In genomic region chr10:7795605-7796004, GRCh38 we compare ENCODE assay signal across 10 cellular contexts. TPM values are rescaled to one million over a fixed set of nuclear protein-coding genes. Genes with fewer than 3 reads are reported as not detected.
A peak's percentile ranks its signal among the peaks of the same experiment; 100 is the strongest.
DNase-seq lines count a peak whose midpoint lies in the region; ATAC-seq and TF ChIP-seq lines count a peak whose summit lies in the region.
"Had no signal": no experiment of that assay in that cellular context is flagged by ENCODE, and none has a peak within 500 bp of the region (broad histone marks: within the 10 kb centered on the region; RNA-seq: fewer than 3 reads in every experiment).

No MANE protein-coding gene starts in this region.

- H4K91ac ChIP-seq in IMR-90 (ENCODE audit: insufficient read depth, low read depth, low read length) (no peak overlapping the region), trophoblast cell (ENCODE audit: low read depth, low read length) (no peak overlapping the region)

- ATAC-seq in IMR-90 (ENCODE audit: low read depth) (no peak), left cardiac atrium (peak; percentile 93), HG03175 (IDR thresholded peaks at IDR 0.05; ENCODE audit: unreplicated experiment) (no peak), GM18868 (IDR thresholded peaks at IDR 0.05; ENCODE audit: unreplicated experiment) (no peak)
- ATAC-seq in activated naive CD8-positive, alpha-beta T cell treated with anti-CD3 and anti-CD28 coated beads, Interleukin-2, amount 50 U/mL, for 24 hours, result no peak
- ATAC-seq in stimulated activated naive CD8-positive, alpha-beta T cell treated with anti-CD3 and anti-CD28 coated beads, Interleukin-15, Interleukin-2, amounts not matched to agents 100 U/mL and 50 U/mL, for 24 hours, result no peak

- peaks cover 59% of the 10 kb centered on the region for H3K4me1 Mint-ChIP-seq in activated naive CD8-positive, alpha-beta T cell treated with anti-CD3 and anti-CD28 coated beads, Interleukin-2, amount 50 U/mL, for 24 hours

- no CpG with 5 or more reads among the region's 4 CpGs for WGBS in IMR-90 (ENCODE audit: extremely low coverage in 2 of 2, insufficient read length in 1 of 2), 2 experiments
- WGBS in trophoblast cell (ENCODE audit: extremely low coverage, insufficient coverage, insufficient read length), result no CpG with 5 or more reads among the region's 4 CpGs

- H3K18ac ChIP-seq in IMR-90 (ENCODE audit: low read depth, low read length), result no peak overlapping the region
- no peak overlapping the region for H3K18ac ChIP-seq in trophoblast cell (ENCODE audit: low read length)

- POLR2A ChIA-PET in IMR-90 (lab: Charles Lee; ENCODE audit: unreplicated experiment), result interaction anchor here (0.5 kb wide), 1 partner anchor 271 kb away, joined by 3 read pairs; no protein-coding TSS in a partner anchor

- no peak for TF ChIP-seq RAD21 in IMR-90 (IDR thresholded peaks at IDR 0.05; ENCODE audit: low read length)

- peak overlapping the region; percentile 17 for H3K27ac Mint-ChIP-seq in activated naive CD8-positive, alpha-beta T cell treated with anti-CD3 and anti-CD28 coated beads, Interleukin-2, amount 50 U/mL, for 24 hours
- H3K27ac Mint-ChIP-seq: stimulated activated naive CD8-positive, alpha-beta T cell treated with anti-CD3 and anti-CD28 coated beads, Interleukin-15, Interleukin-2, amounts not matched to agents 100 ng/mL and 50 ng/mL, for 24 hours had no signal

- no peak overlapping the region for H3K4me2 ChIP-seq in IMR-90 (ENCODE audit: low read depth, low read length)
- H3K4me2 ChIP-seq in trophoblast cell (ENCODE audit: low read length), result no peak overlapping the region
- H3K4me2 ChIP-seq: KMS-11 had no signal

- H3K36me3 ChIP-seq in IMR-90 (ENCODE audit: control insufficient read depth, insufficient read depth, low read length) (peaks cover 8% of the 10 kb centered on the region), trophoblast cell (ENCODE audit: control insufficient read depth in 1 of 2, insufficient read depth in 2 of 2, low read length in 2 of 2) (peaks cover 14 to 20% of the 10 kb centered on the region in 2 experiments)

- no peak overlapping the region for H4K12ac ChIP-seq in trophoblast cell (ENCODE audit: low read depth, low read length)

- H3K56ac ChIP-seq in IMR-90 (ENCODE audit: extremely low read depth, insufficient read depth, low read length), result no peak overlapping the region

- H3K4me3 Mint-ChIP-seq in activated naive CD8-positive, alpha-beta T cell treated with anti-CD3 and anti-CD28 coated beads, Interleukin-2, amount 50 U/mL, for 24 hours, result no peak overlapping the region
- H3K4me3 Mint-ChIP-seq: stimulated activated naive CD8-positive, alpha-beta T cell treated with anti-CD3 and anti-CD28 coated beads, Interleukin-15, Interleukin-2, amounts not matched to agents 100 ng/mL and 50 ng/mL, for 24 hours had no signal

- no peak overlapping the region for H2BK20ac ChIP-seq in IMR-90 (ENCODE audit: low read depth, low read length)

- no peak overlapping the region for H4K5ac ChIP-seq in IMR-90 (ENCODE audit: low read depth, low read length)

- H3K14ac ChIP-seq in IMR-90 (replicated peaks; ENCODE audit: low read depth, low read length) (no peak overlapping the region; the same call in 1 of the 2 replicates), trophoblast cell (ENCODE audit: low read length) (no peak overlapping the region)

- dilution Hi-C loops in IMR-90 (cut with HindIII; ENCODE audit: low sequenced_read_pairs, unreplicated experiment), result no loop called here

- H3K36me3 Mint-ChIP-seq in activated naive CD8-positive, alpha-beta T cell treated with anti-CD3 and anti-CD28 coated beads, Interleukin-2, amount 50 U/mL, for 24 hours (ENCODE audit: low read depth), result peaks cover 59% of the 10 kb centered on the region

- H2BK120ac ChIP-seq in IMR-90 (ENCODE audit: low read depth, low read length), result no peak overlapping the region
- no peak overlapping the region for H2BK120ac ChIP-seq in trophoblast cell (ENCODE audit: insufficient read depth, low read length, poor library complexity)

- H2BK15ac ChIP-seq in IMR-90 (ENCODE audit: low read depth, low read length), result no peak overlapping the region

- H3K4me3 ChIP-seq in IMR-90 (ENCODE audit: insufficient read depth, low read depth, low read length) (no peak overlapping the region), trophoblast cell (ENCODE audit: low read depth, low read length) (no peak overlapping the region)

- intact Hi-C loops in IMR-90 (cut with micrococcal nuclease) (no loop called here), left cardiac atrium (cut with DNase I) (no loop called here)

- H3K23ac ChIP-seq in IMR-90 (ENCODE audit: low read depth, low read length), result no peak overlapping the region
- H3K23ac ChIP-seq in trophoblast cell (ENCODE audit: low read length), result no peak overlapping the region

- H3K9me1 ChIP-seq in IMR-90 (ENCODE audit: insufficient read depth, low read length), result 0 out of 2 replicates have a peak, but pooled peaks cover 5% of the 10 kb centered on the region

- H3K79me1 ChIP-seq in IMR-90 (ENCODE audit: low read depth in 1 of 2, low read length in 2 of 2) (peaks cover 7 to 46% of the 10 kb centered on the region in 2 experiments; a peak in 3 of 4 replicates), trophoblast cell (ENCODE audit: low read length) (no peaks in the 10 kb centered on the region)

- CTCF ChIA-PET in IMR-90 (lab: Yijun Ruan, JAX), result no interaction called here

- in situ Hi-C loops in IMR-90 (cut with MboI; ENCODE audit: low sequenced_read_pairs), result loop anchor here (25.0 kb wide), 1 partner anchor 1058 kb away; no protein-coding TSS in a partner anchor

- no peaks in the 10 kb centered on the region for H3K9me3 Mint-ChIP-seq in activated naive CD8-positive, alpha-beta T cell treated with anti-CD3 and anti-CD28 coated beads, Interleukin-2, amount 50 U/mL, for 24 hours
- H3K9me3 Mint-ChIP-seq: stimulated activated naive CD8-positive, alpha-beta T cell treated with anti-CD3 and anti-CD28 coated beads, Interleukin-15, Interleukin-2, amounts not matched to agents 100 ng/mL and 50 ng/mL, for 24 hours had no signal

- H3K27me3 ChIP-seq in IMR-90 (ENCODE audit: control insufficient read depth, insufficient read depth, low read length) (no peaks in the 10 kb centered on the region), trophoblast cell (ENCODE audit: insufficient read depth, low read length) (no peaks in the 10 kb centered on the region)

- TF ChIP-seq CTCF in IMR-90 (conservative IDR thresholded peaks at IDR 0.05; ENCODE audit: low read depth, low read length), result no peak

- H2BK5ac ChIP-seq in IMR-90 (ENCODE audit: low read depth, low read length, poor library complexity, severe bottlenecking) (peak overlapping the region; percentile 54), trophoblast cell (ENCODE audit: low read depth, low read length, poor library complexity) (no peak overlapping the region)

- H3K9ac ChIP-seq in IMR-90 (ENCODE audit: low read depth, low read length), result no peak overlapping the region
- H3K9ac ChIP-seq in trophoblast cell (ENCODE audit: low read length), result no peak overlapping the region
- H3K9ac ChIP-seq: KMS-11 had no signal

- no peak overlapping the region; the same call in 1 of the 2 replicates for H3K4ac ChIP-seq in IMR-90 (ENCODE audit: low read depth, low read length)
- H3K4ac ChIP-seq in trophoblast cell (ENCODE audit: low read depth, low read length), result peak overlapping the region; percentile 84

- no peak overlapping the region for H2AK5ac ChIP-seq in IMR-90 (ENCODE audit: low read depth, low read length)
- no peak overlapping the region for H2AK5ac ChIP-seq in trophoblast cell (ENCODE audit: low read length)

- H3K9me3 ChIP-seq in IMR-90 (ENCODE audit: control insufficient read depth, insufficient read depth, low read length) (no peaks in the 10 kb centered on the region), trophoblast cell (ENCODE audit: insufficient read depth, low read depth, low read length) (no peaks in the 10 kb centered on the region)

- peak; percentile 51 for DNase-seq in IMR-90
- DNase-seq in activated naive CD8-positive, alpha-beta T cell treated with anti-CD3 and anti-CD28 coated beads, Interleukin-2, amount 50 U/mL, for 24 hours, result no peak
- DNase-seq in left cardiac atrium, result no peak
- peak in 1 of 2 donors; percentile 12 for DNase-seq in trophoblast cell
- DNase-seq in stimulated activated naive CD8-positive, alpha-beta T cell treated with anti-CD3 and anti-CD28 coated beads, Interleukin-15, Interleukin-2, amounts not matched to agents 100 U/mL and 50 U/mL, for 24 hours, result no peak

- no peak for TF ChIP-seq POLR2A in IMR-90 (IDR thresholded peaks at IDR 0.05; ENCODE audit: low read depth, low read length)

- peaks cover 1% of the 10 kb centered on the region for H3K79me2 ChIP-seq in trophoblast cell (ENCODE audit: control insufficient read depth, insufficient read depth, low read length, poor library complexity)

- no peak overlapping the region for H3K27ac ChIP-seq in IMR-90 (ENCODE audit: insufficient read depth, low read length)
- H3K27ac ChIP-seq in trophoblast cell (ENCODE audit: low read depth, low read length), result no peak overlapping the region
- H3K27ac ChIP-seq: epithelial cell of prostate, KMS-11 had no signal

- no TSS peak for BruUV-seq in IMR-90 (replicated peaks; lab: Mats Ljungman, UMichigan)

- H4K20me1 ChIP-seq in IMR-90 (ENCODE audit: insufficient read depth, low read length), result peaks cover 36% of the 10 kb centered on the region; the same call in 1 of the 2 replicates

- H3K4me1 ChIP-seq in IMR-90 (ENCODE audit: control insufficient read depth, insufficient read depth, low read length), result peaks cover 10% of the 10 kb centered on the region
- H3K4me1 ChIP-seq in trophoblast cell (ENCODE audit: control insufficient read depth in 1 of 2, insufficient read depth in 2 of 2, low read length in 2 of 2), result no peaks in the 10 kb centered on the region

- H2AK9ac ChIP-seq in IMR-90 (replicated peaks; ENCODE audit: low read depth, low read length, poor library complexity), result no peak overlapping the region

- no peaks in the 10 kb centered on the region for H3K27me3 Mint-ChIP-seq in activated naive CD8-positive, alpha-beta T cell treated with anti-CD3 and anti-CD28 coated beads, Interleukin-2, amount 50 U/mL, for 24 hours
- H3K27me3 Mint-ChIP-seq: stimulated activated naive CD8-positive, alpha-beta T cell treated with anti-CD3 and anti-CD28 coated beads, Interleukin-15, Interleukin-2, amounts not matched to agents 100 ng/mL and 50 ng/mL, for 24 hours had no signal

- H4K8ac ChIP-seq in IMR-90 (ENCODE audit: low read depth in 2 of 2, low read length in 2 of 2), result no peak overlapping the region
- no peak overlapping the region for H4K8ac ChIP-seq in trophoblast cell (ENCODE audit: low read depth, low read length)

- no peak overlapping the region for H2BK12ac ChIP-seq in trophoblast cell (ENCODE audit: low read length)

- H2AFZ ChIP-seq in IMR-90 (replicated peaks; ENCODE audit: low read length, poor library complexity), result no peak overlapping the region
- no peak overlapping the region for H2AFZ ChIP-seq in trophoblast cell (ENCODE audit: insufficient read depth, low read length, poor library complexity)

RNA-seq across cellular contexts. Expression of gene ATP5F1C, which starts 7.6 kb away (rescaled TPM):
- total RNA-seq in IMR-90 (2012; rRNA removed) (343 and 367 TPM in 2 replicates), left cardiac atrium (100 to 1,000 TPM; 454 to 516 TPM)
- polyA plus RNA-seq in IMR-90 (2012; rRNA removed), result 357 and 382 TPM in 2 replicates
- polyA plus RNA-seq in IMR-90 (2012; cell fraction: cytosol; rRNA removed), result 102 and 204 TPM in 2 replicates
- 118 and 283 TPM in 2 replicates for polyA plus RNA-seq in IMR-90 (2012; cell fraction: nucleus; rRNA removed; ENCODE audit: low replicate concordance)
- polyA plus RNA-seq in trophoblast cell (2013), result 405 and 412 TPM in 2 replicates

RNA-seq across cellular contexts. Expression of gene KIN, which starts 7.8 kb away (rescaled TPM):
- total RNA-seq in IMR-90 (2012; rRNA removed) (3.0 and 6.1 TPM in 2 replicates), left cardiac atrium (10 to 100 TPM in 1 of 2 donors, 1 to 10 TPM in 1; 7.3 to 11.0 TPM)
- 4.2 and 6.4 TPM in 2 replicates for polyA plus RNA-seq in IMR-90 (2012; rRNA removed)
- polyA plus RNA-seq in IMR-90 (2012; cell fraction: cytosol; rRNA removed), result 0.41 and 0.61 TPM in 2 replicates
- 1.6 and 8.8 TPM in 2 replicates for polyA plus RNA-seq in IMR-90 (2012; cell fraction: nucleus; rRNA removed; ENCODE audit: low replicate concordance)
- polyA plus RNA-seq in trophoblast cell (2013), result 20.0 and 22.1 TPM in 2 replicates

RNA-seq across cellular contexts. Expression of gene TAF3, which starts 22.7 kb away (rescaled TPM):
- 1.4 TPM in 2 replicates for total RNA-seq in IMR-90 (2012; rRNA removed)
- polyA plus RNA-seq in IMR-90 (2012; rRNA removed), result 2.2 and 2.3 TPM in 2 replicates
- polyA plus RNA-seq in IMR-90 (2012; cell fraction: cytosol; rRNA removed), result 1.4 and 1.6 TPM in 2 replicates
- 1.4 and 2.0 TPM in 2 replicates for polyA plus RNA-seq in IMR-90 (2012; cell fraction: nucleus; rRNA removed; ENCODE audit: low replicate concordance)
- total RNA-seq in left cardiac atrium, result 1 to 10 TPM; 8.0 to 9.3 TPM
- 11.5 and 12.3 TPM in 2 replicates for polyA plus RNA-seq in trophoblast cell (2013)

Comparison
In these comparisons a context has a peak if more than half of its experiments do, and no peak if none do; other contexts are left out.
1. ATAC-seq: peak in left cardiac atrium (2 of 2); none in IMR-90 (single experiment), activated naive CD8-positive, alpha-beta T cell treated with anti-CD3 and anti-CD28 coated beads, Interleukin-2, amount 50 U/mL, for 24 hours (single experiment), HG03175 (single experiment), GM18868 (single experiment) and stimulated activated naive CD8-positive, alpha-beta T cell treated with anti-CD3 and anti-CD28 coated beads, Interleukin-15, Interleukin-2, amounts not matched to agents 100 U/mL and 50 U/mL, for 24 hours (single experiment).